In the genomic region with DNA sequence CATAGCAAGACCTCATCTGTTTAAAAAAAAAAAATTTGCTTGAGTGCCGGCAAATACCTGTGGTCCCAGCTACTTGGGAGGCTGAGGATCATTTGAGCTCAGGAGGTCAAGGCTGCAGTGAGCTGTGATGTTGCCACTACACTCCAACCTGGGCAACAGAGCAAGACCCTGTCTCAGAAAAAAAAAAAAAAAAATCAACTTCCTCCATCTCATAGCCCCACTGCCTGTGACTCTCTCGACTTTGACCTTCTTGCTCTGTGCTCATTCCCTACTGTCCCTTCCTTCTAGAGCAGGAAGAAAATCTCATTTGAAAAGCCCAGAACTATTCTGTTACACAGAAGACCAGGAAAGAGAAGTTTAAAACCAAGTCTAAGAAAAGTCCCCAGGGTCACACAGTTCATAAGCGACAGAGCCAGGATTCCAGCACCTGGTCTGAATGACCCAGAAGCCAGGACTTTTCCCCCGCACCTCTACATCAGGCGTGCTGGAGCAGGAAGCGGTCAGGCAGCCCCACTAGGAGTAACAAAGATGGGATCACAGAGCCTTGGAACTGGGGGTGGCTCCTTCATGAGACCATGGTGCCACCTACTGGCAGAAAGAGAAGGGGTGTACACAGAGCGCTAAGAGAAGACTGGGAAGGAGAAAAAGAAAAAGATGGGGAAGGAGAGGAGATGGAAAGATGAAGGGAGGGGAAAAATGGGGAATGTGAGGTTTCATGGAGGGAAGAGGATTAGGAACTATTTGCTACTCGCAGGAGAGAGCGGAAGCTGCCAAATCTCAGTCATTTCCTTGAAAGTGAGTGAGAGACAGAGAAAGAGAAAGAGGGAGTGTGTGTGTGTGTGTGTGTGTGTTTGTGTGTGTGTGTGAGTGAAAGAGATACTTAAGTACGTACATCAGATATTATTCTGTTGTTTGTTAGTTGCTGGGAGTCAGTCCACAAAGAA, we compare ENCODE assay signal across 1 cellular context.
TF ChIP-seq lines count a peak whose summit lies in the region.

No MANE protein-coding gene starts in this region.

TF ChIP-seq in K562, 482 proteins besides CTCF, POLR2A, EP300 and RAD21 (continued from another document and continues in another):
- TF ChIP-seq, protein P1, sequence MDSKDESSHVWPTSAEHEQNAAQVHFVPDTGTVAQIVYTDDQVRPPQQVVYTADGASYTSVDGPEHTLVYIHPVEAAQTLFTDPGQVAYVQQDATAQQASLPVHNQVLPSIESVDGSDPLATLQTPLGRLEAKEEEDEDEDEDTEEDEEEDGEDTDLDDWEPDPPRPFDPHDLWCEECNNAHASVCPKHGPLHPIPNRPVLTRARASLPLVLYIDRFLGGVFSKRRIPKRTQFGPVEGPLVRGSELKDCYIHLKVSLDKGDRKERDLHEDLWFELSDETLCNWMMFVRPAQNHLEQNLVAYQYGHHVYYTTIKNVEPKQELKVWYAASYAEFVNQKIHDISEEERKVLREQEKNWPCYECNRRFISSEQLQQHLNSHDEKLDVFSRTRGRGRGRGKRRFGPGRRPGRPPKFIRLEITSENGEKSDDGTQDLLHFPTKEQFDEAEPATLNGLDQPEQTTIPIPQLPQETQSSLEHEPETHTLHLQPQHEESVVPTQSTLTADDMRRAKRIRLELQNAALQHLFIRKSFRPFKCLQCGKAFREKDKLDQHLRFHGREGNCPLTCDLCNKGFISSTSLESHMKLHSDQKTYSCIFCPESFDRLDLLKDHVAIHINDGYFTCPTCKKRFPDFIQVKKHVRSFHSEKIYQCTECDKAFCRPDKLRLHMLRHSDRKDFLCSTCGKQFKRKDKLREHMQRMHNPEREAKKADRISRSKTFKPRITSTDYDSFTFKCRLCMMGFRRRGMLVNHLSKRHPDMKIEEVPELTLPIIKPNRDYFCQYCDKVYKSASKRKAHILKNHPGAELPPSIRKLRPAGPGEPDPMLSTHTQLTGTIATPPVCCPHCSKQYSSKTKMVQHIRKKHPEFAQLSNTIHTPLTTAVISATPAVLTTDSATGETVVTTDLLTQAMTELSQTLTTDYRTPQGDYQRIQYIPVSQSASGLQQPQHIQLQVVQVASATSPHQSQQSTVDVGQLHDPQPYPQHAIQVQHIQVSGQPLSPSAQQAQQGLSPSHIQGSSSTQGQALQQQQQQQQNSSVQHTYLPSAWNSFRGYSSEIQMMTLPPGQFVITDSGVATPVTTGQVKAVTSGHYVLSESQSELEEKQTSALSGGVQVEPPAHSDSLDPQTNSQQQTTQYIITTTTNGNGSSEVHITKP (IDR thresholded peaks at IDR 0.05; ENCODE audit: partially characterized antibody) = no peak
- peak; percentile 31; the same call in 1 of the 2 replicates for TF ChIP-seq NR2C1 (IDR thresholded peaks at IDR 0.05)
- no peak for TF ChIP-seq NR2C1 (tag; IDR thresholded peaks at IDR 0.05)
- peak; percentile 33 for TF ChIP-seq ZFP36 (IDR thresholded peaks at IDR 0.05; ENCODE audit: low read depth, low read length, partially characterized antibody)
- TF ChIP-seq TARDBP (IDR thresholded peaks at IDR 0.05) = 0 out of 2 replicates have a peak, but pooled peaks have one; percentile 51
- no peak for TF ChIP-seq EP400 (IDR thresholded peaks at IDR 0.05)
- TF ChIP-seq, protein P2, sequence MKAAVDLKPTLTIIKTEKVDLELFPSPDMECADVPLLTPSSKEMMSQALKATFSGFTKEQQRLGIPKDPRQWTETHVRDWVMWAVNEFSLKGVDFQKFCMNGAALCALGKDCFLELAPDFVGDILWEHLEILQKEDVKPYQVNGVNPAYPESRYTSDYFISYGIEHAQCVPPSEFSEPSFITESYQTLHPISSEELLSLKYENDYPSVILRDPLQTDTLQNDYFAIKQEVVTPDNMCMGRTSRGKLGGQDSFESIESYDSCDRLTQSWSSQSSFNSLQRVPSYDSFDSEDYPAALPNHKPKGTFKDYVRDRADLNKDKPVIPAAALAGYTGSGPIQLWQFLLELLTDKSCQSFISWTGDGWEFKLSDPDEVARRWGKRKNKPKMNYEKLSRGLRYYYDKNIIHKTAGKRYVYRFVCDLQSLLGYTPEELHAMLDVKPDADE (conservative IDR thresholded peaks at IDR 0.05; ENCODE audit: control insufficient read depth, low read depth, low read length) = no peak
- no peak for TF ChIP-seq ZNF431 (CRISPR knock-in tag; IDR thresholded peaks at IDR 0.05)
- no peak for TF ChIP-seq POLR3G (IDR thresholded peaks at IDR 0.05; ENCODE audit: extremely low read depth, insufficient read length, insufficient replicate concordance)
- no peak for TF ChIP-seq JUN (IDR thresholded peaks at IDR 0.05; ENCODE audit: borderline replicate concordance, low read depth, low read length)
- TF ChIP-seq JUN (CRISPR knock-in tag; IDR thresholded peaks at IDR 0.05; ENCODE audit: borderline replicate concordance) = 0 out of 2 replicates have a peak, but pooled peaks have one; percentile 56
- TF ChIP-seq, protein P3, sequence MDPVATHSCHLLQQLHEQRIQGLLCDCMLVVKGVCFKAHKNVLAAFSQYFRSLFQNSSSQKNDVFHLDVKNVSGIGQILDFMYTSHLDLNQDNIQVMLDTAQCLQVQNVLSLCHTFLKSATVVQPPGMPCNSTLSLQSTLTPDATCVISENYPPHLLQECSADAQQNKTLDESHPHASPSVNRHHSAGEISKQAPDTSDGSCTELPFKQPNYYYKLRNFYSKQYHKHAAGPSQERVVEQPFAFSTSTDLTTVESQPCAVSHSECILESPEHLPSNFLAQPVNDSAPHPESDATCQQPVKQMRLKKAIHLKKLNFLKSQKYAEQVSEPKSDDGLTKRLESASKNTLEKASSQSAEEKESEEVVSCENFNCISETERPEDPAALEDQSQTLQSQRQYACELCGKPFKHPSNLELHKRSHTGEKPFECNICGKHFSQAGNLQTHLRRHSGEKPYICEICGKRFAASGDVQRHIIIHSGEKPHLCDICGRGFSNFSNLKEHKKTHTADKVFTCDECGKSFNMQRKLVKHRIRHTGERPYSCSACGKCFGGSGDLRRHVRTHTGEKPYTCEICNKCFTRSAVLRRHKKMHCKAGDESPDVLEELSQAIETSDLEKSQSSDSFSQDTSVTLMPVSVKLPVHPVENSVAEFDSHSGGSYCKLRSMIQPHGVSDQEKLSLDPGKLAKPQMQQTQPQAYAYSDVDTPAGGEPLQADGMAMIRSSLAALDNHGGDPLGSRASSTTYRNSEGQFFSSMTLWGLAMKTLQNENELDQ (CRISPR knock-in tag; IDR thresholded peaks at IDR 0.05; ENCODE audit: borderline replicate concordance) = no peak
- no peak for TF ChIP-seq MEF2A (IDR thresholded peaks at IDR 0.05; ENCODE audit: control insufficient read depth, low read depth, low read length)
- TF ChIP-seq BCL6 (CRISPR knock-in tag; IDR thresholded peaks at IDR 0.05) = no peak
- no peak for TF ChIP-seq PPARD (CRISPR knock-in tag; IDR thresholded peaks at IDR 0.05)
- TF ChIP-seq, protein P4, sequence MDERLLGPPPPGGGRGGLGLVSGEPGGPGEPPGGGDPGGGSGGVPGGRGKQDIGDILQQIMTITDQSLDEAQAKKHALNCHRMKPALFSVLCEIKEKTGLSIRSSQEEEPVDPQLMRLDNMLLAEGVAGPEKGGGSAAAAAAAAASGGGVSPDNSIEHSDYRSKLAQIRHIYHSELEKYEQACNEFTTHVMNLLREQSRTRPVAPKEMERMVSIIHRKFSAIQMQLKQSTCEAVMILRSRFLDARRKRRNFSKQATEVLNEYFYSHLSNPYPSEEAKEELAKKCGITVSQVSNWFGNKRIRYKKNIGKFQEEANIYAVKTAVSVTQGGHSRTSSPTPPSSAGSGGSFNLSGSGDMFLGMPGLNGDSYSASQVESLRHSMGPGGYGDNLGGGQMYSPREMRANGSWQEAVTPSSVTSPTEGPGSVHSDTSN (CRISPR knock-in tag; IDR thresholded peaks at IDR 0.05; ENCODE audit: low read depth) = no peak
- TF ChIP-seq, protein P4 (tag; conservative IDR thresholded peaks at IDR 0.05; ENCODE audit: low read depth) = no peak
- TF ChIP-seq, protein P5, sequence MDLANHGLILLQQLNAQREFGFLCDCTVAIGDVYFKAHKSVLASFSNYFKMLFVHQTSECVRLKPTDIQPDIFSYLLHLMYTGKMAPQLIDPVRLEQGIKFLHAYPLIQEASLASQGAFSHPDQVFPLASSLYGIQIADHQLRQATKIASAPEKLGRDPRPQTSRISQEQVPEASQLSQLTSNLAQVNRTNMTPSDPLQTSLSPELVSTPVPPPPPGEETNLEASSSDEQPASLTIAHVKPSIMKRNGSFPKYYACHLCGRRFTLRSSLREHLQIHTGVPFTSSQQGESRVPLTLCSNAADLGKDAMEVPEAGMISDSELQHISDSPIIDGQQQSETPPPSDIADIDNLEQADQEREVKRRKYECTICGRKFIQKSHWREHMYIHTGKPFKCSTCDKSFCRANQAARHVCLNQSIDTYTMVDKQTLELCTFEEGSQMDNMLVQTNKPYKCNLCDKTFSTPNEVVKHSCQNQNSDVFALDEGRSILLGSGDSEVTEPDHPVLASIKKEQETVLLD (IDR thresholded peaks at IDR 0.05) = peak; percentile 70; the same call in 1 of the 2 replicates
- TF ChIP-seq SMARCA5 (IDR thresholded peaks at IDR 0.05) = peak; percentile 75
- no peak for TF ChIP-seq RBM25 (IDR thresholded peaks at IDR 0.05; ENCODE audit: low read depth, low read length, severe bottlenecking)
- TF ChIP-seq, protein P6, sequence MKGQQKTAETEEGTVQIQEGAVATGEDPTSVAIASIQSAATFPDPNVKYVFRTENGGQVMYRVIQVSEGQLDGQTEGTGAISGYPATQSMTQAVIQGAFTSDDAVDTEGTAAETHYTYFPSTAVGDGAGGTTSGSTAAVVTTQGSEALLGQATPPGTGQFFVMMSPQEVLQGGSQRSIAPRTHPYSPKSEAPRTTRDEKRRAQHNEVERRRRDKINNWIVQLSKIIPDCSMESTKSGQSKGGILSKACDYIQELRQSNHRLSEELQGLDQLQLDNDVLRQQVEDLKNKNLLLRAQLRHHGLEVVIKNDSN (CRISPR knock-in tag; IDR thresholded peaks at IDR 0.05) = no peak
- TF ChIP-seq, protein P7, sequence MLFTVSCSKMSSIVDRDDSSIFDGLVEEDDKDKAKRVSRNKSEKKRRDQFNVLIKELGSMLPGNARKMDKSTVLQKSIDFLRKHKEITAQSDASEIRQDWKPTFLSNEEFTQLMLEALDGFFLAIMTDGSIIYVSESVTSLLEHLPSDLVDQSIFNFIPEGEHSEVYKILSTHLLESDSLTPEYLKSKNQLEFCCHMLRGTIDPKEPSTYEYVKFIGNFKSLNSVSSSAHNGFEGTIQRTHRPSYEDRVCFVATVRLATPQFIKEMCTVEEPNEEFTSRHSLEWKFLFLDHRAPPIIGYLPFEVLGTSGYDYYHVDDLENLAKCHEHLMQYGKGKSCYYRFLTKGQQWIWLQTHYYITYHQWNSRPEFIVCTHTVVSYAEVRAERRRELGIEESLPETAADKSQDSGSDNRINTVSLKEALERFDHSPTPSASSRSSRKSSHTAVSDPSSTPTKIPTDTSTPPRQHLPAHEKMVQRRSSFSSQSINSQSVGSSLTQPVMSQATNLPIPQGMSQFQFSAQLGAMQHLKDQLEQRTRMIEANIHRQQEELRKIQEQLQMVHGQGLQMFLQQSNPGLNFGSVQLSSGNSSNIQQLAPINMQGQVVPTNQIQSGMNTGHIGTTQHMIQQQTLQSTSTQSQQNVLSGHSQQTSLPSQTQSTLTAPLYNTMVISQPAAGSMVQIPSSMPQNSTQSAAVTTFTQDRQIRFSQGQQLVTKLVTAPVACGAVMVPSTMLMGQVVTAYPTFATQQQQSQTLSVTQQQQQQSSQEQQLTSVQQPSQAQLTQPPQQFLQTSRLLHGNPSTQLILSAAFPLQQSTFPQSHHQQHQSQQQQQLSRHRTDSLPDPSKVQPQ (CRISPR knock-in tag; IDR thresholded peaks at IDR 0.05; ENCODE audit: borderline replicate concordance) = no peak
- no peak for TF ChIP-seq SIN3B (IDR thresholded peaks at IDR 0.05; ENCODE audit: low read depth)
- 0 out of 4 replicates have a peak, but pooled peaks of 1 of the 2 experiments have one; percentile 76 for TF ChIP-seq CSDE1 (IDR thresholded peaks at IDR 0.05)
- TF ChIP-seq HNRNPLL (IDR thresholded peaks at IDR 0.05; ENCODE audit: low read depth, low read length, poor library complexity, severe bottlenecking) = no peak
- TF ChIP-seq, protein P8, sequence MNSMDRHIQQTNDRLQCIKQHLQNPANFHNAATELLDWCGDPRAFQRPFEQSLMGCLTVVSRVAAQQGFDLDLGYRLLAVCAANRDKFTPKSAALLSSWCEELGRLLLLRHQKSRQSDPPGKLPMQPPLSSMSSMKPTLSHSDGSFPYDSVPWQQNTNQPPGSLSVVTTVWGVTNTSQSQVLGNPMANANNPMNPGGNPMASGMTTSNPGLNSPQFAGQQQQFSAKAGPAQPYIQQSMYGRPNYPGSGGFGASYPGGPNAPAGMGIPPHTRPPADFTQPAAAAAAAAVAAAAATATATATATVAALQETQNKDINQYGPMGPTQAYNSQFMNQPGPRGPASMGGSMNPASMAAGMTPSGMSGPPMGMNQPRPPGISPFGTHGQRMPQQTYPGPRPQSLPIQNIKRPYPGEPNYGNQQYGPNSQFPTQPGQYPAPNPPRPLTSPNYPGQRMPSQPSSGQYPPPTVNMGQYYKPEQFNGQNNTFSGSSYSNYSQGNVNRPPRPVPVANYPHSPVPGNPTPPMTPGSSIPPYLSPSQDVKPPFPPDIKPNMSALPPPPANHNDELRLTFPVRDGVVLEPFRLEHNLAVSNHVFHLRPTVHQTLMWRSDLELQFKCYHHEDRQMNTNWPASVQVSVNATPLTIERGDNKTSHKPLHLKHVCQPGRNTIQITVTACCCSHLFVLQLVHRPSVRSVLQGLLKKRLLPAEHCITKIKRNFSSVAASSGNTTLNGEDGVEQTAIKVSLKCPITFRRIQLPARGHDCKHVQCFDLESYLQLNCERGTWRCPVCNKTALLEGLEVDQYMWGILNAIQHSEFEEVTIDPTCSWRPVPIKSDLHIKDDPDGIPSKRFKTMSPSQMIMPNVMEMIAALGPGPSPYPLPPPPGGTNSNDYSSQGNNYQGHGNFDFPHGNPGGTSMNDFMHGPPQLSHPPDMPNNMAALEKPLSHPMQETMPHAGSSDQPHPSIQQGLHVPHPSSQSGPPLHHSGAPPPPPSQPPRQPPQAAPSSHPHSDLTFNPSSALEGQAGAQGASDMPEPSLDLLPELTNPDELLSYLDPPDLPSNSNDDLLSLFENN (IDR thresholded peaks at IDR 0.05; ENCODE audit: low read depth in 2 of 2, low read length in 2 of 2) = peak in 1 of 2 experiments; percentile 30; a peak in 1 of 4 replicates
- TF ChIP-seq SMAD1 (IDR thresholded peaks at IDR 0.05; ENCODE audit: low read depth, low read length, partially characterized antibody) = no peak
- peak; percentile 71; the same call in 1 of the 2 replicates for TF ChIP-seq TRIM28 (IDR thresholded peaks at IDR 0.05)
- no peak for TF ChIP-seq ZNF780A (CRISPR knock-in tag; IDR thresholded peaks at IDR 0.05)
- TF ChIP-seq, protein P9, sequence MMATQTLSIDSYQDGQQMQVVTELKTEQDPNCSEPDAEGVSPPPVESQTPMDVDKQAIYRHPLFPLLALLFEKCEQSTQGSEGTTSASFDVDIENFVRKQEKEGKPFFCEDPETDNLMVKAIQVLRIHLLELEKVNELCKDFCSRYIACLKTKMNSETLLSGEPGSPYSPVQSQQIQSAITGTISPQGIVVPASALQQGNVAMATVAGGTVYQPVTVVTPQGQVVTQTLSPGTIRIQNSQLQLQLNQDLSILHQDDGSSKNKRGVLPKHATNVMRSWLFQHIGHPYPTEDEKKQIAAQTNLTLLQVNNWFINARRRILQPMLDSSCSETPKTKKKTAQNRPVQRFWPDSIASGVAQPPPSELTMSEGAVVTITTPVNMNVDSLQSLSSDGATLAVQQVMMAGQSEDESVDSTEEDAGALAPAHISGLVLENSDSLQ (IDR thresholded peaks at IDR 0.05) = peak; percentile 30; the same call in 1 of the 2 replicates
- no peak for TF ChIP-seq MED1 (CRISPR knock-in tag; IDR thresholded peaks at IDR 0.05; ENCODE audit: borderline replicate concordance)
- no peak for TF ChIP-seq ZNF785 (CRISPR knock-in tag; IDR thresholded peaks at IDR 0.05)
